ENCODE assay signal across 22 cellular contexts in genomic region chr1:168297019-168297418, GRCh38.
"Had no signal": no experiment of that assay in that cellular context is flagged by ENCODE, and none has a peak within 500 bp of the region (broad histone marks: within the 10 kb centered on the region; RNA-seq: fewer than 3 reads in every experiment).

No MANE protein-coding gene starts in this region.

- H3K36me3 ChIP-seq: adrenal gland, brain microvascular endothelial cell, heart left ventricle, prostate gland had no signal

- H3K4me1 ChIP-seq: adrenal gland, ascending aorta, prostate gland, spleen, upper lobe of left lung had no signal

- ATAC-seq: activated CD4-positive, alpha-beta T cell treated with anti-CD3 and anti-CD28 coated beads for 36 hours; activated T-cell treated with anti-CD3 and anti-CD28 coated beads, Interleukin-2, amount 50 U/mL, for 4 hours; heart left ventricle; left cardiac atrium; natural killer cell had no signal

- H3K4me3 ChIP-seq: adrenal gland, ascending aorta, heart left ventricle, prostate gland, spleen, thoracic aorta, upper lobe of left lung had no signal

- DNase-seq: activated B cell treated with CpG ODN at 0.5 μM for 24 hours; activated CD4-positive, alpha-beta T cell treated with anti-CD3 and anti-CD28 coated beads for 36 hours; activated CD4-positive, alpha-beta T cell treated with anti-CD3 and anti-CD28 coated beads, Interleukin-2, amount 50 U/mL, for 48 hours; activated CD8-positive, alpha-beta memory T cell treated with anti-CD3 and anti-CD28 coated beads, Interleukin-2, amount 50 U/mL, for 48 hours; activated naive CD4-positive, alpha-beta T cell; activated T-cell treated with anti-CD3 and anti-CD28 coated beads, Interleukin-2, amount 50 U/mL, for 4 hours; adrenal gland; brain microvascular endothelial cell; caudate nucleus; effector CD4-positive, alpha-beta T cell; heart left ventricle; islet precursor cell; left cardiac atrium; midbrain; natural killer cell; spleen; stimulated activated CD4-positive, alpha-beta T cell treated with anti-CD3 and anti-CD28 coated beads, Interleukin-4, amount 100 ng/mL, for 1 hour; stimulated activated naive CD4-positive, alpha-beta T cell treated with Interleukin-2 at 50 U/mL for 16 hours; upper lobe of left lung had no signal

- H3K27ac ChIP-seq: adrenal gland, ascending aorta, brain microvascular endothelial cell, heart left ventricle, prostate gland, spleen, thoracic aorta, upper lobe of left lung had no signal

- H3K27me3 ChIP-seq: adrenal gland, ascending aorta, brain microvascular endothelial cell, heart left ventricle, spleen, upper lobe of left lung had no signal

- H3K9me3 ChIP-seq: adrenal gland, ascending aorta, heart left ventricle, prostate gland, spleen, thoracic aorta, upper lobe of left lung had no signal
